Comparison of ENCODE assay signal across 1 cellular context in the genomic region with DNA sequence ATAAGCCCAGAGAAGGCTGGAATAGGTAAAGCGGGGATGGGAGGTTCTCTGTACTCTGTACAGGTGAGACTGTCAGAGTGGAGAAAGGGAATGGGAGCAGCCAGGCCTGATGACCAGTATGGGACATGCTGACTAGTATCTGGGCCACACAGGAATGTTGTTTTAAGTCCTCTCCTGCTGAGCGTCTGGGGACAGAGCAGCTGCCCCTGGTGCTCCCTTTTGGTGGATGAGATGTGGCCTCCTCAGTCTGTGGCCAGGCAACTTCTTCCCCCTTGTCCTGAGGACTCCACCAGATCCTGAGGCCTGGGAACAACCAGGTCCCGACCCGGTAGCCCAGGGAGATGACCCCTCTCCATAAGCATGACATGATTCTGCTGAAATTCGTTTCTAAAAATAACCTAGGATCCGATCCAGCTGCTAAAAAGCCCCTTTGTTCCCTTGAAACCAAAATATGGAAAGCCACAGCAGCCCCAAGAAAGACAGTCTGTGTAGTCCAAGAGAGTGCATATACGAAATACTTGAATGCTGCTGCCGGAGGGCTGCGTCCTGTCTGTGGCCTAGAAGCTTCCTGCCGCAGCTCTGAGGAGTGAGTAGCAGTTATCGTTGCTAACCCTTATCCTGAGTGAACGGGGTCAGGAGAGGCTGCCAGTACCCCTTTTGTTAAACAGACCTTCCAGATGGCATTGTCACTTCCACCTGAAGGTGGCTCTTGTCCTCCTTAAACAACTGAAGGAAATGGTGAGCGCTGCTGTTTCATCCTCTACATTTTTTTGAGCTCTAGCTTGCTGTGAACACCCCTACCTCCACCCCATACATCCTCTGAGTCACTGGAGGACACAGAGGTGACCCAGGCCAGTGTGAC.
TF ChIP-seq lines count a peak whose summit lies in the region.

No MANE protein-coding gene starts in this region.

TF ChIP-seq in K562, 482 proteins besides CTCF, POLR2A, EP300 and RAD21 (continues in another document):
- TF ChIP-seq IRF9 (tag; IDR thresholded peaks at IDR 0.05), result peak; percentile 37; the same call in 1 of the 2 replicates
- TF ChIP-seq ARID1B (IDR thresholded peaks at IDR 0.05), result peak; percentile 90
- TF ChIP-seq NEUROD1 (IDR thresholded peaks at IDR 0.05; ENCODE audit: borderline replicate concordance, low read depth, low read length, partially characterized antibody), result peak; percentile 30
- TF ChIP-seq, protein P1, sequence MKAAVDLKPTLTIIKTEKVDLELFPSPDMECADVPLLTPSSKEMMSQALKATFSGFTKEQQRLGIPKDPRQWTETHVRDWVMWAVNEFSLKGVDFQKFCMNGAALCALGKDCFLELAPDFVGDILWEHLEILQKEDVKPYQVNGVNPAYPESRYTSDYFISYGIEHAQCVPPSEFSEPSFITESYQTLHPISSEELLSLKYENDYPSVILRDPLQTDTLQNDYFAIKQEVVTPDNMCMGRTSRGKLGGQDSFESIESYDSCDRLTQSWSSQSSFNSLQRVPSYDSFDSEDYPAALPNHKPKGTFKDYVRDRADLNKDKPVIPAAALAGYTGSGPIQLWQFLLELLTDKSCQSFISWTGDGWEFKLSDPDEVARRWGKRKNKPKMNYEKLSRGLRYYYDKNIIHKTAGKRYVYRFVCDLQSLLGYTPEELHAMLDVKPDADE (conservative IDR thresholded peaks at IDR 0.05; ENCODE audit: control insufficient read depth, low read depth, low read length), result no peak
- peak; percentile 34; the same call in 1 of the 2 replicates for TF ChIP-seq RBFOX2 (IDR thresholded peaks at IDR 0.05; ENCODE audit: low read depth, low read length)
- TF ChIP-seq, protein P2, sequence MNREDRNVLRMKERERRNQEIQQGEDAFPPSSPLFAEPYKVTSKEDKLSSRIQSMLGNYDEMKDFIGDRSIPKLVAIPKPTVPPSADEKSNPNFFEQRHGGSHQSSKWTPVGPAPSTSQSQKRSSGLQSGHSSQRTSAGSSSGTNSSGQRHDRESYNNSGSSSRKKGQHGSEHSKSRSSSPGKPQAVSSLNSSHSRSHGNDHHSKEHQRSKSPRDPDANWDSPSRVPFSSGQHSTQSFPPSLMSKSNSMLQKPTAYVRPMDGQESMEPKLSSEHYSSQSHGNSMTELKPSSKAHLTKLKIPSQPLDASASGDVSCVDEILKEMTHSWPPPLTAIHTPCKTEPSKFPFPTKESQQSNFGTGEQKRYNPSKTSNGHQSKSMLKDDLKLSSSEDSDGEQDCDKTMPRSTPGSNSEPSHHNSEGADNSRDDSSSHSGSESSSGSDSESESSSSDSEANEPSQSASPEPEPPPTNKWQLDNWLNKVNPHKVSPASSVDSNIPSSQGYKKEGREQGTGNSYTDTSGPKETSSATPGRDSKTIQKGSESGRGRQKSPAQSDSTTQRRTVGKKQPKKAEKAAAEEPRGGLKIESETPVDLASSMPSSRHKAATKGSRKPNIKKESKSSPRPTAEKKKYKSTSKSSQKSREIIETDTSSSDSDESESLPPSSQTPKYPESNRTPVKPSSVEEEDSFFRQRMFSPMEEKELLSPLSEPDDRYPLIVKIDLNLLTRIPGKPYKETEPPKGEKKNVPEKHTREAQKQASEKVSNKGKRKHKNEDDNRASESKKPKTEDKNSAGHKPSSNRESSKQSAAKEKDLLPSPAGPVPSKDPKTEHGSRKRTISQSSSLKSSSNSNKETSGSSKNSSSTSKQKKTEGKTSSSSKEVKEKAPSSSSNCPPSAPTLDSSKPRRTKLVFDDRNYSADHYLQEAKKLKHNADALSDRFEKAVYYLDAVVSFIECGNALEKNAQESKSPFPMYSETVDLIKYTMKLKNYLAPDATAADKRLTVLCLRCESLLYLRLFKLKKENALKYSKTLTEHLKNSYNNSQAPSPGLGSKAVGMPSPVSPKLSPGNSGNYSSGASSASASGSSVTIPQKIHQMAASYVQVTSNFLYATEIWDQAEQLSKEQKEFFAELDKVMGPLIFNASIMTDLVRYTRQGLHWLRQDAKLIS (CRISPR knock-in tag; IDR thresholded peaks at IDR 0.05), result peak; percentile 56; the same call in 1 of the 2 replicates
- TF ChIP-seq RNF2 (IDR thresholded peaks at IDR 0.05), result peak; percentile 65
- no peak for TF ChIP-seq SREBF1 (IDR thresholded peaks at IDR 0.05; ENCODE audit: borderline replicate concordance, low read depth, low read length)
- TF ChIP-seq BACH1 (tag; IDR thresholded peaks at IDR 0.05), result peak; percentile 45; the same call in 1 of the 2 replicates
- TF ChIP-seq ZBTB8A (IDR thresholded peaks at IDR 0.05; ENCODE audit: partially characterized antibody), result no peak
- TF ChIP-seq FOXJ2 (tag; IDR thresholded peaks at IDR 0.05), result no peak
- TF ChIP-seq, protein P3, sequence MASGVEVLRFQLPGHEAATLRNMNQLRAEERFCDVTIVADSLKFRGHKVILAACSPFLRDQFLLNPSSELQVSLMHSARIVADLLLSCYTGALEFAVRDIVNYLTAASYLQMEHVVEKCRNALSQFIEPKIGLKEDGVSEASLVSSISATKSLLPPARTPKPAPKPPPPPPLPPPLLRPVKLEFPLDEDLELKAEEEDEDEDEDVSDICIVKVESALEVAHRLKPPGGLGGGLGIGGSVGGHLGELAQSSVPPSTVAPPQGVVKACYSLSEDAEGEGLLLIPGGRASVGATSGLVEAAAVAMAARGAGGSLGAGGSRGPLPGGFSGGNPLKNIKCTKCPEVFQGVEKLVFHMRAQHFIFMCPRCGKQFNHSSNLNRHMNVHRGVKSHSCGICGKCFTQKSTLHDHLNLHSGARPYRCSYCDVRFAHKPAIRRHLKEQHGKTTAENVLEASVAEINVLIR (CRISPR knock-in tag; IDR thresholded peaks at IDR 0.05), result no peak
- TF ChIP-seq EP400 (IDR thresholded peaks at IDR 0.05), result 0 out of 2 replicates have a peak, but pooled peaks have one; percentile 41
- TF ChIP-seq RBM34 (IDR thresholded peaks at IDR 0.05; ENCODE audit: borderline replicate concordance, insufficient read depth, low read length), result no peak
- TF ChIP-seq SMAD2 (IDR thresholded peaks at IDR 0.05; ENCODE audit: low read depth, low read length), result no peak
- no peak for TF ChIP-seq SRSF3 (IDR thresholded peaks at IDR 0.05; ENCODE audit: insufficient read depth, low read length)
- TF ChIP-seq TAF1 (IDR thresholded peaks at IDR 0.05; ENCODE audit: control insufficient read depth, extremely low read depth, insufficient read depth, low read length, severe bottlenecking), result peak; percentile 48
- no peak for TF ChIP-seq PCBP1 (IDR thresholded peaks at IDR 0.05; ENCODE audit: low read depth, low read length, poor library complexity, severe bottlenecking)
- TF ChIP-seq, protein P4, sequence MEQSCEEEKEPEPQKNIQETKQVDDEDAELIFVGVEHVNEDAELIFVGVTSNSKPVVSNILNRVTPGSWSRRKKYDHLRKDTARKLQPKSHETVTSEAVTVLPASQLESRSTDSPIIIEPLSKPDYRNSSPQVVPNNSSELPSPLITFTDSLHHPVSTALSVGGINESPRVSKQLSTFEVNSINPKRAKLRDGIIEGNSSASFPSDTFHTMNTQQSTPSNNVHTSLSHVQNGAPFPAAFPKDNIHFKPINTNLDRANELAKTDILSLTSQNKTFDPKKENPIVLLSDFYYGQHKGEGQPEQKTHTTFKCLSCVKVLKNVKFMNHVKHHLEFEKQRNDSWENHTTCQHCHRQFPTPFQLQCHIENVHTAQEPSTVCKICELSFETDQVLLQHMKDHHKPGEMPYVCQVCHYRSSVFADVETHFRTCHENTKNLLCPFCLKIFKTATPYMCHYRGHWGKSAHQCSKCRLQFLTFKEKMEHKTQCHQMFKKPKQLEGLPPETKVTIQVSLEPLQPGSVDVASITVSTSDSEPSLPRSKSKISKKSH (CRISPR knock-in tag; IDR thresholded peaks at IDR 0.05), result no peak
- no peak for TF ChIP-seq ILF3 (IDR thresholded peaks at IDR 0.05; ENCODE audit: borderline replicate concordance)
- peak; percentile 75; the same call in 1 of the 2 replicates for TF ChIP-seq MTA3 (IDR thresholded peaks at IDR 0.05; ENCODE audit: borderline replicate concordance)
- TF ChIP-seq ZNF354B (CRISPR knock-in tag; IDR thresholded peaks at IDR 0.05), result no peak
- no peak for TF ChIP-seq NR4A1 (CRISPR knock-in tag; IDR thresholded peaks at IDR 0.05)
- TF ChIP-seq NR4A1 (tag; IDR thresholded peaks at IDR 0.05), result peak; percentile 56; the same call in 1 of the 2 replicates
- TF ChIP-seq HDAC1 (IDR thresholded peaks at IDR 0.05), result peak in 1 of 2 experiments; percentile 77; a peak in 2 of 4 replicates
- TF ChIP-seq ZNF780A (CRISPR knock-in tag; IDR thresholded peaks at IDR 0.05), result no peak
- TF ChIP-seq, protein P5, sequence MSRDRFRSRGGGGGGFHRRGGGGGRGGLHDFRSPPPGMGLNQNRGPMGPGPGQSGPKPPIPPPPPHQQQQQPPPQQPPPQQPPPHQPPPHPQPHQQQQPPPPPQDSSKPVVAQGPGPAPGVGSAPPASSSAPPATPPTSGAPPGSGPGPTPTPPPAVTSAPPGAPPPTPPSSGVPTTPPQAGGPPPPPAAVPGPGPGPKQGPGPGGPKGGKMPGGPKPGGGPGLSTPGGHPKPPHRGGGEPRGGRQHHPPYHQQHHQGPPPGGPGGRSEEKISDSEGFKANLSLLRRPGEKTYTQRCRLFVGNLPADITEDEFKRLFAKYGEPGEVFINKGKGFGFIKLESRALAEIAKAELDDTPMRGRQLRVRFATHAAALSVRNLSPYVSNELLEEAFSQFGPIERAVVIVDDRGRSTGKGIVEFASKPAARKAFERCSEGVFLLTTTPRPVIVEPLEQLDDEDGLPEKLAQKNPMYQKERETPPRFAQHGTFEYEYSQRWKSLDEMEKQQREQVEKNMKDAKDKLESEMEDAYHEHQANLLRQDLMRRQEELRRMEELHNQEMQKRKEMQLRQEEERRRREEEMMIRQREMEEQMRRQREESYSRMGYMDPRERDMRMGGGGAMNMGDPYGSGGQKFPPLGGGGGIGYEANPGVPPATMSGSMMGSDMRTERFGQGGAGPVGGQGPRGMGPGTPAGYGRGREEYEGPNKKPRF (IDR thresholded peaks at IDR 0.05; ENCODE audit: low read depth, low read length), result no peak
- TF ChIP-seq SMAD4 (CRISPR knock-in tag; conservative IDR thresholded peaks at IDR 0.05), result peak; percentile 63
- no peak for TF ChIP-seq PRPF4 (IDR thresholded peaks at IDR 0.05; ENCODE audit: insufficient read depth, low read depth, low read length, poor library complexity, severe bottlenecking)
- TF ChIP-seq SP2 (IDR thresholded peaks at IDR 0.05; ENCODE audit: extremely low read depth, low read depth, low read length, poor library complexity, severe bottlenecking), result no peak
- TF ChIP-seq PTRF (tag; IDR thresholded peaks at IDR 0.05), result peak; percentile 35; the same call in 1 of the 2 replicates
- no peak for TF ChIP-seq XRCC4 (IDR thresholded peaks at IDR 0.05; ENCODE audit: extremely low read depth, insufficient read depth, insufficient read length)
- no peak for TF ChIP-seq ZNF133 (CRISPR knock-in tag; IDR thresholded peaks at IDR 0.05)
- TF ChIP-seq ZNF165 (CRISPR knock-in tag; IDR thresholded peaks at IDR 0.05; ENCODE audit: borderline replicate concordance), result peak; percentile 97
- no peak for TF ChIP-seq ZNF778 (CRISPR knock-in tag; IDR thresholded peaks at IDR 0.05)
- TF ChIP-seq SMARCC2 (IDR thresholded peaks at IDR 0.05; ENCODE audit: low read depth), result peak; percentile 86
- TF ChIP-seq FOXP1 (CRISPR knock-in tag; IDR thresholded peaks at IDR 0.05), result no peak
- peak; percentile 21; the same call in 1 of the 2 replicates for TF ChIP-seq NFATC3 (IDR thresholded peaks at IDR 0.05)
- peak; percentile 97 for TF ChIP-seq SMARCE1 (IDR thresholded peaks at IDR 0.05)
- TF ChIP-seq CCAR2 (IDR thresholded peaks at IDR 0.05; ENCODE audit: low read depth, low read length), result no peak
- no peak for TF ChIP-seq POLR2B (IDR thresholded peaks at IDR 0.05; ENCODE audit: low read depth, partially characterized antibody)
- no peak for TF ChIP-seq ADNP (tag; IDR thresholded peaks at IDR 0.05)
- TF ChIP-seq, protein P6, sequence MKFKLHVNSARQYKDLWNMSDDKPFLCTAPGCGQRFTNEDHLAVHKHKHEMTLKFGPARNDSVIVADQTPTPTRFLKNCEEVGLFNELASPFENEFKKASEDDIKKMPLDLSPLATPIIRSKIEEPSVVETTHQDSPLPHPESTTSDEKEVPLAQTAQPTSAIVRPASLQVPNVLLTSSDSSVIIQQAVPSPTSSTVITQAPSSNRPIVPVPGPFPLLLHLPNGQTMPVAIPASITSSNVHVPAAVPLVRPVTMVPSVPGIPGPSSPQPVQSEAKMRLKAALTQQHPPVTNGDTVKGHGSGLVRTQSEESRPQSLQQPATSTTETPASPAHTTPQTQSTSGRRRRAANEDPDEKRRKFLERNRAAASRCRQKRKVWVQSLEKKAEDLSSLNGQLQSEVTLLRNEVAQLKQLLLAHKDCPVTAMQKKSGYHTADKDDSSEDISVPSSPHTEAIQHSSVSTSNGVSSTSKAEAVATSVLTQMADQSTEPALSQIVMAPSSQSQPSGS (CRISPR knock-in tag; IDR thresholded peaks at IDR 0.05), result no peak
- peak; percentile 44 for TF ChIP-seq TBP (optimal IDR thresholded peaks at IDR 0.05; ENCODE audit: low read depth, low read length)
- TF ChIP-seq ZBTB33 (CRISPR knock-in tag; IDR thresholded peaks at IDR 0.05), result no peak
- TF ChIP-seq KDM5B (IDR thresholded peaks at IDR 0.05; ENCODE audit: insufficient replicate concordance, low read depth, low read length), result no peak
- TF ChIP-seq HNRNPLL (IDR thresholded peaks at IDR 0.05; ENCODE audit: low read depth, low read length, poor library complexity, severe bottlenecking), result no peak
- TF ChIP-seq TCF15 (CRISPR knock-in tag; IDR thresholded peaks at IDR 0.05), result no peak
- TF ChIP-seq SRF (CRISPR knock-in tag; IDR thresholded peaks at IDR 0.05), result peak in 1 of 2 experiments; percentile 49; a peak in 1 of 4 replicates
- peak in 1 of 2 experiments; percentile 34; a peak in 1 of 4 replicates for TF ChIP-seq TBL1XR1 (IDR thresholded peaks at IDR 0.05; ENCODE audit: low read length in 2 of 2)
